11 cellular contexts compared by ENCODE assay signal in genomic region chr21:46100426-46100825, GRCh38. TPM values are rescaled to one million over a fixed set of nuclear protein-coding genes. Genes with fewer than 3 reads are reported as not detected.
DNase-seq lines count a peak whose midpoint lies in the region; ATAC-seq and TF ChIP-seq lines count a peak whose summit lies in the region.
"Had no signal": no experiment of that assay in that cellular context is flagged by ENCODE, and none has a peak within 500 bp of the region (broad histone marks: within the 10 kb centered on the region; RNA-seq: fewer than 3 reads in every experiment).

No MANE protein-coding gene starts in this region.

- no peaks in the 10 kb centered on the region for H3K36me3 Mint-ChIP-seq in effector memory CD8-positive, alpha-beta T cell (ENCODE audit: insufficient read depth)
- H3K36me3 Mint-ChIP-seq in nephron (ENCODE audit: low read depth) = peaks cover 53% of the 10 kb centered on the region

- peaks cover 0 to 9% of the 10 kb centered on the region in 2 donors for H3K9me3 Mint-ChIP-seq in effector memory CD8-positive, alpha-beta T cell
- H3K9me3 Mint-ChIP-seq in nephron = peaks cover 47% of the 10 kb centered on the region

- ATAC-seq in effector memory CD8-positive, alpha-beta T cell (replicated peaks) = no peak

- H3K4me1 Mint-ChIP-seq in effector memory CD8-positive, alpha-beta T cell (ENCODE audit: low read depth in 2 of 2) = peaks cover 10 to 14% of the 10 kb centered on the region in 2 donors
- peaks cover 15% of the 10 kb centered on the region for H3K4me1 Mint-ChIP-seq in nephron
- H3K4me1 Mint-ChIP-seq: activated CD4-positive, alpha-beta T cell treated with anti-CD3 and anti-CD28 coated beads, Interleukin-2, amount 10 ng/mL, durations not matched to agents 24 days and 14 days had no signal

- DNase-seq in AG08396 (ENCODE audit: low spot score) (peak; percentile 55), HS-27A (ENCODE audit: low read depth) (peak; percentile 26), erythroblast (lab: John Stamatoyannopoulos, UW) (no peak), G401 (ENCODE audit: low spot score) (no peak), substantia nigra (lab: John Stamatoyannopoulos, UW) (no peak)
- no peak for DNase-seq in effector memory CD8-positive, alpha-beta T cell
- DNase-seq in activated CD4-positive, CD25-positive, alpha-beta regulatory T cell (lab: John Stamatoyannopoulos, UW) = no peak
- DNase-seq: activated CD4-positive, alpha-beta T cell treated with anti-CD3 and anti-CD28 coated beads, Interleukin-2, amount 10 ng/mL, durations not matched to agents 24 days and 14 days; DMS53 had no signal

- peak overlapping the region; percentile 71 to 77 for H3K4me3 Mint-ChIP-seq in effector memory CD8-positive, alpha-beta T cell
- H3K4me3 Mint-ChIP-seq in nephron = peak overlapping the region; percentile 75 to 83 (median 81)

- TF ChIP-seq CTCF in nephron (IDR thresholded peaks at IDR 0.05; ENCODE audit: unreplicated experiment in 3 of 3) = no peak

- no peak for TF ChIP-seq POLR2A in erythroblast (IDR thresholded peaks at IDR 0.05; ENCODE audit: low read length)

- H3K27ac Mint-ChIP-seq in effector memory CD8-positive, alpha-beta T cell = peak overlapping the region in 1 of 2 donors; percentile 13
- H3K27ac Mint-ChIP-seq in nephron = no peak overlapping the region
- H3K27ac Mint-ChIP-seq: activated CD4-positive, alpha-beta T cell treated with anti-CD3 and anti-CD28 coated beads, Interleukin-2, amount 10 ng/mL, durations not matched to agents 24 days and 14 days had no signal

- in situ Hi-C loops in G401 (cut with HindIII; ENCODE audit: low sequenced_read_pairs) = no loop called here

- no peak overlapping the region for H3K27ac ChIP-seq in substantia nigra (ENCODE audit: low read depth, low read length, poor library complexity, severe bottlenecking)
- H3K27ac ChIP-seq: cardiac muscle cell had no signal

- peaks cover 41 to 76% of the 10 kb centered on the region in 2 donors for H3K27me3 Mint-ChIP-seq in effector memory CD8-positive, alpha-beta T cell
- H3K27me3 Mint-ChIP-seq in nephron (ENCODE audit: low read depth) = peaks cover 6% of the 10 kb centered on the region

RNA-seq across cellular contexts. Expression of gene COL6A2, which starts 2.5 kb away (rescaled TPM):
- total RNA-seq in G401 (2014; rRNA removed; shearing (Covaris generic)) = 69.1 and 79.2 TPM in 2 replicates

RNA-seq across cellular contexts. Expression of gene FTCD, which starts 55.0 kb away (rescaled TPM):
- 1.1 TPM in 1 of 2 replicates, not detected in the other for total RNA-seq in G401 (2014; rRNA removed; shearing (Covaris generic))

Comparison
In these comparisons a context has a peak if more than half of its experiments do, and no peak if none do; other contexts are left out.
1. DNase-seq: peak in AG08396 (single experiment) and HS-27A (single experiment); none in effector memory CD8-positive, alpha-beta T cell (0 of 3), erythroblast (0 of 2), G401 (single experiment), substantia nigra (0 of 49) and activated CD4-positive, CD25-positive, alpha-beta regulatory T cell (0 of 4).